In the genomic region with DNA sequence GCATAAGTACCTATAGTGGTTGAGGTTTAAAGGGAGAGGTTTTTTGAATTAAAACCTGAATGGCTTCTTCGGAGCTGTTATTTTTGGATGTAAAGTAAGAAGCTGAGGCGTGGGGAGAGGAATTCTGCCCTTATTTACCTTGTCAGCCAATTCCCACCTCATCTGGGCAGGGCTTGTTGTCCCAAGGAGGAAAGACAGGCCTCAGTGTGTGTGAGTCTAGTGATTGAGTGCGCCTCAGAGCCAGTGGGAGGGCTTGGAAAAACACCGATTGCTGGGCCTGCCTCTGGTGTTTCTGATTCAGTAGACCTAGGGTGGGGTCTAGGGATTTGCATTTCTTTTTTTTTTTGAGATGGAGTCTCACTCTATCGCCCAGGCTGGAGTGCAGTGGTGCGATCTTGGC, we compare ENCODE assay signal across 26 cellular contexts.
A peak's percentile ranks its signal among the peaks of the same experiment; 100 is the strongest.
DNase-seq lines count a peak whose midpoint lies in the region; FAIRE-seq and TF ChIP-seq lines count a peak whose summit lies in the region.
"Had no signal": no experiment of that assay in that cellular context is flagged by ENCODE, and none has a peak within 500 bp of the region (broad histone marks: within the 10 kb centered on the region; RNA-seq: fewer than 3 reads in every experiment).

No MANE protein-coding gene starts in this region.

- H3K4me3 ChIP-seq in ACC112 (ENCODE audit: low read depth, low read length) (no peak overlapping the region), endothelial cell of umbilical vein (replicated peaks in 1 of 3; ENCODE audit: insufficient read depth in 1 of 3, low read depth in 1 of 3, low read length in 3 of 3) (no peak overlapping the region), ovary (no peak overlapping the region)
- H3K4me3 ChIP-seq: adrenal gland, hepatocyte, prostate gland, stomach, uterus had no signal

- no peaks in the 10 kb centered on the region for H3K9me1 ChIP-seq in endothelial cell of umbilical vein (replicated peaks; ENCODE audit: control insufficient read depth, extremely low read depth, insufficient read depth, low read length)

- H3K4me3 Mint-ChIP-seq in nephron progenitor cell: no peak overlapping the region
- H3K4me3 Mint-ChIP-seq: effector memory CD8-positive, alpha-beta T cell; IgD-negative memory B cell; memory B cell; naive thymus-derived CD8-positive, alpha-beta T cell had no signal

- H3K9ac ChIP-seq in endothelial cell of umbilical vein (replicated peaks; ENCODE audit: extremely low read depth, insufficient read depth, low read length): no peak overlapping the region

- H3K9me3 ChIP-seq in endothelial cell of umbilical vein (replicated peaks; ENCODE audit: control insufficient read depth, insufficient read depth, low read length) (no peaks in the 10 kb centered on the region), ovary (no peaks in the 10 kb centered on the region)
- H3K9me3 ChIP-seq: adrenal gland, prostate gland, stomach, uterus had no signal

- TF ChIP-seq EP300 in ovary (IDR thresholded peaks at IDR 0.05): no peak

- no peaks in the 10 kb centered on the region for H3K36me3 Mint-ChIP-seq in nephron progenitor cell (ENCODE audit: low read depth)
- H3K36me3 Mint-ChIP-seq: IgD-negative memory B cell; memory B cell; naive thymus-derived CD8-positive, alpha-beta T cell had no signal

- intact Hi-C loops in endothelial cell of umbilical vein (cut with micrococcal nuclease) (no loop called here), ovary (cut with DNase I) (loop anchor here in 2 of 4 donors (10.0 kb wide), 1 partner anchor 101 kb away; a partner anchor contains a TSS)

- peaks cover 17% of the 10 kb centered on the region for H3K4me1 Mint-ChIP-seq in nephron progenitor cell
- H3K4me1 Mint-ChIP-seq: IgD-negative memory B cell, memory B cell had no signal

- no TSS peak for BruUV-seq in endothelial cell of umbilical vein (replicated peaks; lab: Mats Ljungman, UMichigan)

- WGBS in ovary, 3 donors: 94 to 98% (median 98%) methylated on average over 6 of the region's 6 CpGs

- dilution Hi-C loops in endothelial cell of umbilical vein (cut with MboI; ENCODE audit: extremely low pct_ligation_motif_present, low sequenced_read_pairs): no loop called here

- H3K4me2 ChIP-seq in endothelial cell of umbilical vein (ENCODE audit: insufficient read depth, low read length): no peak overlapping the region
- H3K4me2 ChIP-seq: hepatocyte had no signal

- H2AFZ ChIP-seq in ACC112 (ENCODE audit: low read length, unreplicated experiment) (no peak overlapping the region), endothelial cell of umbilical vein (ENCODE audit: low read depth, low read length) (no peak overlapping the region)
- H2AFZ ChIP-seq: hepatocyte had no signal

- FAIRE-seq in endothelial cell of umbilical vein (lab: Jason Lieb, UNC): no peak
- FAIRE-seq: islet of Langerhans had no signal

- peak overlapping the region; percentile 89 for H3K27ac Mint-ChIP-seq in nephron progenitor cell
- H3K27ac Mint-ChIP-seq: effector memory CD8-positive, alpha-beta T cell; IgD-negative memory B cell; memory B cell; naive thymus-derived CD8-positive, alpha-beta T cell had no signal

- POLR2A ChIA-PET in endothelial cell of umbilical vein (lab: Charles Lee): no interaction called here

- H3K4me1 ChIP-seq in ACC112 (ENCODE audit: control insufficient read depth, insufficient read depth, low read length, unreplicated experiment): peaks cover 71% of the 10 kb centered on the region
- peaks cover 75% of the 10 kb centered on the region for H3K4me1 ChIP-seq in endothelial cell of umbilical vein (ENCODE audit: control insufficient read depth, extremely low read depth, insufficient read depth, low read length)
- peaks cover 13% of the 10 kb centered on the region for H3K4me1 ChIP-seq in ovary (ENCODE audit: insufficient read depth)
- H3K4me1 ChIP-seq: prostate gland, uterus had no signal

- DNase-seq in LoVo (ENCODE audit: low spot score) (peak; percentile 76), endothelial cell of umbilical vein (ENCODE audit: low read depth, low spot score) (no peak), nephron progenitor cell (no peak), KG1 (lab: John Stamatoyannopoulos, UW) (no peak), ovary (no peak), NAMALWA (ENCODE audit: low spot score) (no peak), NCI-H446 treated with DMSO at 0.1 percent for 48 hours (lab: John Stamatoyannopoulos, UW) (no peak)
- DNase-seq: activated CD4-positive, alpha-beta T cell treated with anti-CD3 and anti-CD28 coated beads, Interleukin-2, amount 50 U/mL, for 1 hour; activated gamma-delta T cell; adrenal gland; effector memory CD8-positive, alpha-beta T cell; foreskin fibroblast; GF-D8; HCEC 1CT; naive thymus-derived CD8-positive, alpha-beta T cell; NCI-H1930; RPMI8226; stimulated activated CD4-positive, alpha-beta T cell treated with anti-CD3 and anti-CD28 coated beads, Interleukin-4, amount 100 ng/mL, for 24 hours; stomach; uterus had no signal

- H3K27me3 Mint-ChIP-seq in nephron progenitor cell (ENCODE audit: low read depth, poor library complexity): no peaks in the 10 kb centered on the region
- H3K27me3 Mint-ChIP-seq: IgD-negative memory B cell; naive thymus-derived CD8-positive, alpha-beta T cell had no signal

- TF ChIP-seq CTCF in endothelial cell of umbilical vein (IDR thresholded peaks at IDR 0.05; ENCODE audit: extremely low read depth in 1 of 2, insufficient read depth in 1 of 2, low read depth in 1 of 2, low read length in 2 of 2): no peak
- TF ChIP-seq CTCF in nephron progenitor cell (IDR thresholded peaks at IDR 0.05): no peak
- TF ChIP-seq CTCF in ovary (IDR thresholded peaks at IDR 0.05): no peak

- H3K27ac ChIP-seq in ACC112 (ENCODE audit: low read depth, low read length) (peak overlapping the region; percentile 96), endothelial cell of umbilical vein (ENCODE audit: insufficient read depth, low read depth, low read length) (peak overlapping the region; percentile 53), ovary (no peak overlapping the region)
- H3K27ac ChIP-seq: hepatocyte, prostate gland, uterus had no signal

- H3K36me3 ChIP-seq in ACC112 (ENCODE audit: insufficient read depth, low read length): peaks cover 10% of the 10 kb centered on the region
- H3K36me3 ChIP-seq in endothelial cell of umbilical vein (ENCODE audit: control insufficient read depth in 2 of 2, extremely low read depth in 1 of 2, insufficient read depth in 2 of 2, low read length in 2 of 2): peaks cover 0 to 2% of the 10 kb centered on the region in 2 experiments
- H3K36me3 ChIP-seq in ovary: no peaks in the 10 kb centered on the region
- H3K36me3 ChIP-seq: adrenal gland, prostate gland, stomach, uterus had no signal

- CTCF ChIA-PET in endothelial cell of umbilical vein (lab: Charles Lee): interaction anchor here (1.5 kb wide), 1 partner anchor 80 kb away, joined by 3 read pairs; no protein-coding TSS in a partner anchor

- peaks cover 47% of the 10 kb centered on the region for H3K79me2 ChIP-seq in ACC112 (ENCODE audit: control insufficient read depth, insufficient read depth, low read length, unreplicated experiment)
- H3K79me2 ChIP-seq in endothelial cell of umbilical vein (ENCODE audit: control insufficient read depth, insufficient read depth, low read length): peaks cover 73% of the 10 kb centered on the region

- no peaks in the 10 kb centered on the region for H4K20me1 ChIP-seq in endothelial cell of umbilical vein (replicated peaks; ENCODE audit: control insufficient read depth, extremely low read depth, insufficient read depth, low read length)

- no peaks in the 10 kb centered on the region for H3K27me3 ChIP-seq in ACC112 (ENCODE audit: insufficient read depth, low read length)
- H3K27me3 ChIP-seq in endothelial cell of umbilical vein (ENCODE audit: control insufficient read depth in 2 of 2, insufficient read depth in 2 of 2, low read length in 2 of 2): no peaks in the 10 kb centered on the region
- H3K27me3 ChIP-seq in ovary: no peaks in the 10 kb centered on the region
- H3K27me3 ChIP-seq: adrenal gland, hepatocyte, stomach, uterus had no signal

- H3K9me3 Mint-ChIP-seq in nephron progenitor cell: no peaks in the 10 kb centered on the region
- H3K9me3 Mint-ChIP-seq: effector memory CD8-positive, alpha-beta T cell; memory B cell; naive thymus-derived CD8-positive, alpha-beta T cell had no signal

- TF ChIP-seq POLR2A in endothelial cell of umbilical vein (IDR thresholded peaks at IDR 0.05; ENCODE audit: low read depth, low read length) (no peak), ovary (IDR thresholded peaks at IDR 0.05) (no peak)

TF ChIP-seq in endothelial cell of umbilical vein, 7 proteins besides CTCF, POLR2A, EP300 and RAD21:
- TF ChIP-seq FOS (IDR thresholded peaks at IDR 0.05; ENCODE audit: borderline replicate concordance, insufficient read depth, low read length) (no peak), EZH2 (IDR thresholded peaks at IDR 0.05; ENCODE audit: borderline replicate concordance, low read depth, low read length, severe bottlenecking) (no peak), MYC (IDR thresholded peaks at IDR 0.05; ENCODE audit: low read depth, low read length) (no peak), JUN (IDR thresholded peaks at IDR 0.05; ENCODE audit: borderline replicate concordance, insufficient read depth, insufficient read length, low read depth) (no peak)
- TF ChIP-seq, protein P1, sequence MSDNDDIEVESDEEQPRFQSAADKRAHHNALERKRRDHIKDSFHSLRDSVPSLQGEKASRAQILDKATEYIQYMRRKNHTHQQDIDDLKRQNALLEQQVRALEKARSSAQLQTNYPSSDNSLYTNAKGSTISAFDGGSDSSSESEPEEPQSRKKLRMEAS (IDR thresholded peaks at IDR 0.05; ENCODE audit: insufficient read depth, insufficient read length): no peak

Comparison
In these comparisons a context has a peak if more than half of its experiments do, and no peak if none do; other contexts are left out.
1. H3K27ac ChIP-seq: peak in ACC112 (single experiment) and endothelial cell of umbilical vein (single experiment); none in ovary (0 of 2).